Comparison of ENCODE assay signal across 1 cellular context in the genomic region with DNA sequence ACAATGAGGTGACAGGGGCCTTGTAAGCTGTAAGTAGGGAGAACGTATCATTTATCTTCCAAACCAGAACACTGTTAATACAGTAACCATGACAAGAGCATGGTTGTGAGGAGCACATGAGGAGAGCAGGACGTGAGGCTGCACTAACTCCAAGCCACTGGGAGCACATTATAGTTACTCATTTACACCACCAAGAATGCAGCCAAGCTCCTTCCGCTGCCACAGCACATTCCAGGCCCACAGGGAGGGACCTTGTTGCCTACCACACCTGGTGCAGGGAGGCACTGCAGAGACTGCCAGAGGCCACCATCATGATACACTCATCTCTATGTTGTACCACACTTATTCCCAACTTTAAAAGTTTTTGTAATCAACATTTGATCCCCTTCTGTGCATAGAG.
TF ChIP-seq lines count a peak whose summit lies in the region.

No MANE protein-coding gene starts in this region.

TF ChIP-seq in HepG2, 621 proteins besides CTCF, POLR2A, EP300 and RAD21:
- TF ChIP-seq PHF8 (CRISPR knock-in tag; IDR thresholded peaks at IDR 0.05) (no peak), ZNF317 (CRISPR knock-in tag; IDR thresholded peaks at IDR 0.05) (0 out of 2 replicates have a peak, but pooled peaks have one; percentile 7), ZNF234 (CRISPR knock-in tag; conservative IDR thresholded peaks at IDR 0.05) (no peak)
TF ChIP-seq in HepG2: peak in this region for 1.
